Comparison of ENCODE assay signal across 18 cellular contexts in the genomic region with DNA sequence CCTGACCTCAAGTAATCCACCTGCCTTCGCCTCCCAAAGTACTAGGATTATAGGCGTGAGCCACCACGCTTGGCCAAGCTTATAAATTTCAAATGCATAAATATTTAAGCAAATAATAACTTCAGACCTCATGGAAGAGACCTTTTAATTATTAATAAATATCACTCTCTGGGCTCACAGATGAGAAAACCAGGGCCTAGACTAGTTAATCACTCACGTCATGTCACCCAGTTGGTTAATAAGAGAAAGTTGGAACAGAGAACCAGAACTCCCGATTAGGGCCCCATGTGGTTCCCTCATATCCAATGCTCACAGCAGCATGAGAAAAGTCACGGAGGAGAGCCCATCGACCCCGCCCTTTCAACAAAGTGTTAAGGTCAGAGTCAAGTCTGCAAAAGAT.
DNase-seq lines count a peak whose midpoint lies in the region; ATAC-seq and TF ChIP-seq lines count a peak whose summit lies in the region.
"Had no signal": no experiment of that assay in that cellular context is flagged by ENCODE, and none has a peak within 500 bp of the region (broad histone marks: within the 10 kb centered on the region; RNA-seq: fewer than 3 reads in every experiment).

No MANE protein-coding gene starts in this region.

- no peak overlapping the region for H3K4me3 ChIP-seq in right atrium auricular region
- H3K4me3 ChIP-seq in heart left ventricle, result no peak overlapping the region
- peak overlapping the region; percentile 10 for H3K4me3 ChIP-seq in epithelial cell of proximal tubule (ENCODE audit: low read depth, low read length)
- no peak overlapping the region for H3K4me3 ChIP-seq in parathyroid adenoma (ENCODE audit: low read depth, low read length)
- H3K4me3 ChIP-seq: GM23338 had no signal

- TF ChIP-seq CTCF in right atrium auricular region (IDR thresholded peaks at IDR 0.05) (no peak), heart left ventricle (IDR thresholded peaks at IDR 0.05) (no peak), epithelial cell of proximal tubule (conservative IDR thresholded peaks at IDR 0.05; ENCODE audit: low read depth, low read length) (no peak), parathyroid adenoma (IDR thresholded peaks at IDR 0.05) (no peak), nephron progenitor cell (IDR thresholded peaks at IDR 0.05) (no peak)

- TF ChIP-seq POLR2A in heart left ventricle (IDR thresholded peaks at IDR 0.05), result no peak

- H3K9me3 ChIP-seq in right atrium auricular region (no peaks in the 10 kb centered on the region), heart left ventricle (no peaks in the 10 kb centered on the region), parathyroid adenoma (ENCODE audit: control insufficient read depth, low read length) (no peaks in the 10 kb centered on the region)
- H3K9me3 ChIP-seq: Caco-2 had no signal

- H3K36me3 Mint-ChIP-seq in nephron progenitor cell (ENCODE audit: low read depth), result no peaks in the 10 kb centered on the region

- H3K79me2 ChIP-seq in parathyroid adenoma, result peaks cover 3% of the 10 kb centered on the region

- H3K27ac ChIP-seq in right atrium auricular region (peak overlapping the region; percentile 80 to 89), heart left ventricle (peak overlapping the region in 3 of 12 donors; percentile 25 to 69 (median 38)), parathyroid adenoma (peak overlapping the region; percentile 83)
- H3K27ac ChIP-seq: C4-2B had no signal

- peaks cover 9% of the 10 kb centered on the region for H3K4me1 Mint-ChIP-seq in nephron progenitor cell

- ATAC-seq in heart left ventricle (no peak), HG03097 (IDR thresholded peaks at IDR 0.05; ENCODE audit: low FRiP score, unreplicated experiment) (no peak)
- ATAC-seq: GM23338, HCT116 had no signal

- H3K27me3 ChIP-seq in right atrium auricular region (no peaks in the 10 kb centered on the region), heart left ventricle (no peaks in the 10 kb centered on the region), parathyroid adenoma (ENCODE audit: control insufficient read depth, insufficient read depth, low read length) (no peaks in the 10 kb centered on the region)

- no peaks in the 10 kb centered on the region for H3K9me3 Mint-ChIP-seq in nephron progenitor cell
- H3K9me3 Mint-ChIP-seq: CD4-positive, alpha-beta T cell; GM23338; HFFc6 had no signal

- no peak overlapping the region for H3K4me3 Mint-ChIP-seq in nephron progenitor cell
- H3K4me3 Mint-ChIP-seq: CD4-positive, alpha-beta T cell; GM23338; HFFc6 had no signal

- DNase-seq in right atrium auricular region (ENCODE audit: low spot score), result no peak
- no peak for DNase-seq in heart left ventricle
- peak; percentile 82 for DNase-seq in Caki2 (ENCODE audit: low read depth)
- peak; percentile 63 for DNase-seq in epithelial cell of proximal tubule (ENCODE audit: low read depth)
- DNase-seq in nephron progenitor cell, result no peak
- DNase-seq in hypothalamus (lab: John Stamatoyannopoulos, UW), result no peak
- DNase-seq: AML-193; Caco-2; CD4-positive, alpha-beta T cell; DMS79 treated with DMSO at 0.1 percent for 48 hours; GF-D8; HFFc6; IMR-90 had no signal

- peak overlapping the region; percentile 28 for H3K4me2 ChIP-seq in parathyroid adenoma (ENCODE audit: low read length)

- in situ Hi-C loops in Caki2 (cut with HindIII; ENCODE audit: low pct_unique_long_range_greater_than_20kb, low sequenced_read_pairs), result no loop called here

- no peak overlapping the region for H3K9ac ChIP-seq in parathyroid adenoma

- H3K27me3 Mint-ChIP-seq in nephron progenitor cell (ENCODE audit: low read depth, poor library complexity), result peaks cover 7% of the 10 kb centered on the region

- no peak overlapping the region for H3K27ac Mint-ChIP-seq in nephron progenitor cell
- H3K27ac Mint-ChIP-seq: CD4-positive, alpha-beta T cell; GM23338; HFFc6 had no signal

- H3K36me3 ChIP-seq in right atrium auricular region (no peaks in the 10 kb centered on the region), heart left ventricle (no peaks in the 10 kb centered on the region), parathyroid adenoma (ENCODE audit: control insufficient read depth, insufficient read depth, low read length) (no peaks in the 10 kb centered on the region)

- intact Hi-C loops in heart left ventricle (cut with DNase I), result loop anchor here in 3 of 10 donors (5.0 to 10.0 kb wide), 2 partner anchors 75 to 78 kb away; partner anchors contain the start of gene EPB41L4A (in 3 of the 3)

- 82 to 84% (median 83%) methylated on average over 8 of the region's 8 CpGs for WGBS in heart left ventricle, 4 donors

- H3K4me1 ChIP-seq in right atrium auricular region (peaks cover 0 to 81% of the 10 kb centered on the region in 2 donors), heart left ventricle (peaks cover 3 to 62% (median 32%) of the 10 kb centered on the region in 12 donors), parathyroid adenoma (peaks cover 78% of the 10 kb centered on the region)
- H3K4me1 ChIP-seq: Caco-2 had no signal

- peak overlapping the region; percentile 1 for H2AFZ ChIP-seq in parathyroid adenoma
- H2AFZ ChIP-seq: GM23338 had no signal

Comparison
In these comparisons a context has a peak if more than half of its experiments do, and no peak if none do; other contexts are left out.
1. DNase-seq: peak in Caki2 (single experiment) and epithelial cell of proximal tubule (single experiment); none in right atrium auricular region (single experiment), heart left ventricle (0 of 5), nephron progenitor cell (single experiment) and hypothalamus (0 of 51).